1 cellular context compared by ENCODE assay signal in genomic region chr11:46597155-46597554, GRCh38.
TF ChIP-seq lines count a peak whose summit lies in the region.

No MANE protein-coding gene starts in this region.

TF ChIP-seq in HepG2, 621 proteins besides CTCF, POLR2A, EP300 and RAD21 (continued from another document and continues in another):
- TF ChIP-seq USF2 (IDR thresholded peaks at IDR 0.05; ENCODE audit: low read depth, low read length) (no peak), USF2 (CRISPR knock-in tag; IDR thresholded peaks at IDR 0.05; ENCODE audit: borderline replicate concordance) (no peak), MBNL3 (CRISPR knock-in tag; conservative IDR thresholded peaks at IDR 0.05) (no peak), PPARG (CRISPR knock-in tag; conservative IDR thresholded peaks at IDR 0.05) (peak; percentile 48; the same call in 1 of the 2 replicates), ZNF234 (CRISPR knock-in tag; conservative IDR thresholded peaks at IDR 0.05) (no peak), ZUFSP (CRISPR knock-in tag; IDR thresholded peaks at IDR 0.05; ENCODE audit: borderline replicate concordance) (no peak), NR0B2 (CRISPR knock-in tag; IDR thresholded peaks at IDR 0.05) (no peak), ARID5B (CRISPR knock-in tag; IDR thresholded peaks at IDR 0.05) (peak; percentile 78), HNRNPK (IDR thresholded peaks at IDR 0.05; ENCODE audit: low read depth, low read length, poor library complexity, severe bottlenecking) (no peak), PHF8 (CRISPR knock-in tag; IDR thresholded peaks at IDR 0.05) (no peak), NAIF1 (CRISPR knock-in tag; IDR thresholded peaks at IDR 0.05; ENCODE audit: borderline replicate concordance) (no peak), BORCS8-MEF2B (CRISPR knock-in tag; IDR thresholded peaks at IDR 0.05) (no peak), ZNF441 (CRISPR knock-in tag; IDR thresholded peaks at IDR 0.05; ENCODE audit: borderline replicate concordance) (no peak), ZNF33B (CRISPR knock-in tag; IDR thresholded peaks at IDR 0.05) (no peak), ZNF710 (CRISPR knock-in tag; IDR thresholded peaks at IDR 0.05; ENCODE audit: borderline replicate concordance) (no peak), ZNF556 (CRISPR knock-in tag; IDR thresholded peaks at IDR 0.05; ENCODE audit: borderline replicate concordance) (0 out of 2 replicates have a peak, but pooled peaks have one; percentile 32), ZNF468 (CRISPR knock-in tag; IDR thresholded peaks at IDR 0.05) (no peak), TFDP1 (CRISPR knock-in tag; IDR thresholded peaks at IDR 0.05; ENCODE audit: borderline replicate concordance) (no peak), ZNF264 (CRISPR knock-in tag; IDR thresholded peaks at IDR 0.05) (no peak), KDM5A (IDR thresholded peaks at IDR 0.05; ENCODE audit: borderline replicate concordance, low read length) (no peak), ZFP36 (IDR thresholded peaks at IDR 0.05; ENCODE audit: borderline replicate concordance, low read depth, low read length, partially characterized antibody) (no peak), MIER2 (CRISPR knock-in tag; IDR thresholded peaks at IDR 0.05) (no peak), HOXA9 (CRISPR knock-in tag; IDR thresholded peaks at IDR 0.05; ENCODE audit: borderline replicate concordance) (no peak), ZNF367 (CRISPR knock-in tag; IDR thresholded peaks at IDR 0.05; ENCODE audit: borderline replicate concordance) (no peak), PRDM15 (CRISPR knock-in tag; IDR thresholded peaks at IDR 0.05) (no peak), THYN1 (CRISPR knock-in tag; IDR thresholded peaks at IDR 0.05; ENCODE audit: borderline replicate concordance, low read depth) (no peak), TARDBP (CRISPR knock-in tag; IDR thresholded peaks at IDR 0.05) (no peak), HIVEP1 (CRISPR knock-in tag; IDR thresholded peaks at IDR 0.05) (no peak), NFYB (CRISPR knock-in tag; IDR thresholded peaks at IDR 0.05) (no peak), MED13 (CRISPR knock-in tag; IDR thresholded peaks at IDR 0.05) (no peak), DZIP1 (CRISPR knock-in tag; IDR thresholded peaks at IDR 0.05) (no peak), RFX5 (IDR thresholded peaks at IDR 0.05; ENCODE audit: low read depth, low read length) (no peak), KDM6A (CRISPR knock-in tag; IDR thresholded peaks at IDR 0.05; ENCODE audit: low read depth) (peak; percentile 58), SETDB1 (CRISPR knock-in tag; IDR thresholded peaks at IDR 0.05; ENCODE audit: borderline replicate concordance) (no peak), HNF1A (IDR thresholded peaks at IDR 0.05; ENCODE audit: low read depth) (no peak), HNF1A (CRISPR knock-in tag; IDR thresholded peaks at IDR 0.05; ENCODE audit: borderline replicate concordance) (no peak), ZNF263 (CRISPR knock-in tag; IDR thresholded peaks at IDR 0.05) (no peak), GZF1 (CRISPR knock-in tag; IDR thresholded peaks at IDR 0.05) (no peak)
